Comparison of ENCODE assay signal across 19 cellular contexts in the genomic region with DNA sequence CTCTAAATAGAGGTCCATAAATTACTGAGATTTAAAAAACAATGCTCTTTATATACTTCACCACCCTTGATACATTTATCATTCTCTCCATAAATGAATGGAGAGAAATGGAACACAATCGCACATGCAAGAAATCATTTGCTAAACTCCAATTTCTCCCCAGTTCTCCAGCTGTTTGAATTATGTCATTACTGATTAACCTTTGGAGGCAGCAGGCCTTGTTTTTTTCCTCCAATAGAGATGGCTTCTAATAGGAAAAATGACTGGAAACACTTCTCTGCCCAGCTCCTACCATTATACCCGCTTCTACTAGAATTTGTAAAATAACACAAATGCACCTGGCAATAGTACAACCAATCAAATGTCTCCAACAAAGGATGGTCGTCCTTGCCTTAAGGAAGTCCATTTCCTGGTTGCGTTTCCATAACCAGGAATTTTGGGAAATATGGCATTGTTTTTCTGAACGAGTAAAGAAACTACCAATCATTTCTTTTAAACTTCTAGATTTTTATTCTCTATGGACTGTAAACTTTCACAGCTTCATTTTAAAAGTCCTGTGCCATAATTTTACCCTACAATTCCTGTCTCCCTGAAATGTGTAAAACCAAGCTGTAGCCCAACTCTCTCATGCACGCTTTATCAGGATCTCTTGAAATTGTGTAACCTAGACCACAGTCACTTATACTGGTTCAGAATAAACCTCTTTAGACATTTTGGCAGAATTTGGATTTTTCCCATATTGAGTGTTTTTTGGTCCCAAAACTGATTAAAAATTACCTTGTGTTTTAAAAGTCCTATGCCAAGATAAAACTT.
DNase-seq lines count a peak whose midpoint lies in the region; ATAC-seq and TF ChIP-seq lines count a peak whose summit lies in the region.
"Had no signal": no experiment of that assay in that cellular context is flagged by ENCODE, and none has a peak within 500 bp of the region (broad histone marks: within the 10 kb centered on the region; RNA-seq: fewer than 3 reads in every experiment).

No MANE protein-coding gene starts in this region.

- H3K27ac Mint-ChIP-seq in nephron (peak overlapping the region; percentile 86 to 93 (median 91)), immature natural killer cell (no peak overlapping the region)
- H3K27ac Mint-ChIP-seq: T-helper 1 cell treated with Interleukin-12 subunit alpha and Interleukin-12 subunit beta and Interleukin-4 antibody, amounts not matched to agents 30 μg/mL and 1 μg/mL, for 36 hours had no signal

- H3K27me3 ChIP-seq in heart left ventricle, result no peaks in the 10 kb centered on the region
- H3K27me3 ChIP-seq in thyroid gland, result no peaks in the 10 kb centered on the region
- H3K27me3 ChIP-seq: BLaER1, uterus had no signal

- H3K4me3 Mint-ChIP-seq in nephron (no peak overlapping the region), immature natural killer cell (no peak overlapping the region)
- H3K4me3 Mint-ChIP-seq: T-helper 1 cell treated with Interleukin-12 subunit alpha and Interleukin-12 subunit beta and Interleukin-4 antibody, amounts not matched to agents 30 μg/mL and 1 μg/mL, for 36 hours had no signal

- H3K4me1 ChIP-seq in heart left ventricle (peaks cover 0 to 44% (median 16%) of the 10 kb centered on the region in 12 donors), thyroid gland (peaks cover 28% of the 10 kb centered on the region in 2 donors)
- H3K4me1 ChIP-seq: BLaER1 had no signal

- H3K36me3 Mint-ChIP-seq in nephron (ENCODE audit: low read depth), result no peaks in the 10 kb centered on the region
- no peaks in the 10 kb centered on the region for H3K36me3 Mint-ChIP-seq in immature natural killer cell

- intact Hi-C loops in heart left ventricle (cut with DNase I), result no loop called here
- intact Hi-C loops in Right ventricle myocardium superior (cut with DNase I), result no loop called here
- intact Hi-C loops in thyroid gland (cut with DNase I), result no loop called here

- no peaks in the 10 kb centered on the region for H3K36me3 ChIP-seq in heart left ventricle
- no peaks in the 10 kb centered on the region for H3K36me3 ChIP-seq in thyroid gland
- H3K36me3 ChIP-seq: BLaER1, uterus, WERI-Rb-1 had no signal

- H3K27me3 Mint-ChIP-seq in nephron (ENCODE audit: low read depth), result no peaks in the 10 kb centered on the region
- peaks cover 0 to 1% (median 0%) of the 10 kb centered on the region in 3 donors for H3K27me3 Mint-ChIP-seq in immature natural killer cell (ENCODE audit: low read depth in 3 of 3)

- no peak for TF ChIP-seq CTCF in heart left ventricle (IDR thresholded peaks at IDR 0.05)
- TF ChIP-seq CTCF in nephron (IDR thresholded peaks at IDR 0.05; ENCODE audit: unreplicated experiment in 3 of 3), result no peak
- no peak for TF ChIP-seq CTCF in thyroid gland (IDR thresholded peaks at IDR 0.05)

- 45 to 73% (median 66%) methylated on average over 6 of the region's 6 CpGs for WGBS in heart left ventricle, 4 donors
- WGBS in thyroid gland, 2 donors, result 66 to 82% methylated on average over 6 of the region's 6 CpGs

- H3K27ac ChIP-seq in heart left ventricle (peak overlapping the region in 9 of 12 donors; percentile 3 to 54 (median 35)), thyroid gland (peak overlapping the region; percentile 41 to 75 (median 57))
- H3K27ac ChIP-seq: BLaER1, WERI-Rb-1 had no signal

- peak in 3 of 4 donors; percentile 16 to 30 (median 18) for ATAC-seq in heart left ventricle
- ATAC-seq in Right ventricle myocardium superior (ENCODE audit: poor library complexity), result no peak
- ATAC-seq: left colon; stimulated activated naive CD8-positive, alpha-beta T cell treated with anti-CD3 and anti-CD28 coated beads, Interleukin-15, Interleukin-2, amounts not matched to agents 100 U/mL and 50 U/mL, for 24 hours had no signal

- no peaks in the 10 kb centered on the region for H3K9me3 ChIP-seq in heart left ventricle
- H3K9me3 ChIP-seq in thyroid gland, result no peaks in the 10 kb centered on the region
- H3K9me3 ChIP-seq: uterus had no signal

- H3K4me3 ChIP-seq in heart left ventricle (no peak overlapping the region), thyroid gland (replicated peaks in 1 of 3) (no peak overlapping the region)
- H3K4me3 ChIP-seq: BLaER1, uterus had no signal

- TF ChIP-seq POLR2A in heart left ventricle (IDR thresholded peaks at IDR 0.05) (no peak), thyroid gland (IDR thresholded peaks at IDR 0.05) (no peak)

- DNase-seq in heart left ventricle (no peak), Right ventricle myocardium superior (no peak), glomerular visceral epithelial cell (ENCODE audit: extremely low spot score) (peak; percentile 33), thyroid gland (no peak), UCSD-AML1 (lab: John Stamatoyannopoulos, UW; ENCODE audit: unreplicated experiment) (no peak), immature natural killer cell (no peak), DMS114 treated with DMSO at 0.1 percent for 48 hours (lab: John Stamatoyannopoulos, UW; ENCODE audit: unreplicated experiment) (no peak)
- DNase-seq: activated CD4-positive, alpha-beta T cell treated with anti-CD3 and anti-CD28 coated beads, Interleukin-2, amount 50 U/mL, for 48 hours; activated naive CD4-positive, alpha-beta T cell treated with Interleukin-2 at 50 U/mL for 16 hours; left colon; NCI-H1092; NCI-H524; stimulated activated CD4-positive, alpha-beta T cell treated with anti-CD3 and anti-CD28 coated beads, Interleukin-2, amount 100 ng/mL, for 24 hours; stimulated activated naive CD8-positive, alpha-beta T cell treated with anti-CD3 and anti-CD28 coated beads, Interleukin-15, Interleukin-2, amounts not matched to agents 100 U/mL and 50 U/mL, for 24 hours; uterus; WERI-Rb-1 had no signal

- H3K4me1 Mint-ChIP-seq in nephron, result peaks cover 50% of the 10 kb centered on the region
- H3K4me1 Mint-ChIP-seq in immature natural killer cell, result no peaks in the 10 kb centered on the region

- H3K9me3 Mint-ChIP-seq in nephron, result no peaks in the 10 kb centered on the region
- peaks cover 0 to 4% (median 0%) of the 10 kb centered on the region in 6 donors for H3K9me3 Mint-ChIP-seq in immature natural killer cell
- H3K9me3 Mint-ChIP-seq: T-helper 1 cell treated with Interleukin-12 subunit alpha and Interleukin-12 subunit beta and Interleukin-4 antibody, amounts not matched to agents 30 μg/mL and 1 μg/mL, for 36 hours had no signal

Comparison
In these comparisons a context has a peak if more than half of its experiments do, and no peak if none do; other contexts are left out.
1. H3K27ac Mint-ChIP-seq: peak in nephron (3 of 3); none in immature natural killer cell (0 of 6).